Comparison of ENCODE assay signal across 8 cellular contexts in genomic region chr19:21328885-21329605, GRCh38. TPM values are rescaled to one million over a fixed set of nuclear protein-coding genes. Genes with fewer than 3 reads are reported as not detected.
A peak's percentile ranks its signal among the peaks of the same experiment; 100 is the strongest.
DNase-seq lines count a peak whose midpoint lies in the region; ATAC-seq and TF ChIP-seq lines count a peak whose summit lies in the region.

ZNF708 (minus strand) TSS chr19:21329410; CDS start chr19:21329212, 198 bp downstream.

- no peak for TF ChIP-seq CTCF in activated B cell treated with CpG ODN at 0.5 μM for 24 hours (IDR thresholded peaks at IDR 0.05)

- DNase-seq in ACHN (peak; percentile 89), NCI-H2227 treated with DMSO at 0.1 percent for 48 hours (lab: John Stamatoyannopoulos, UW) (peak; percentile 78), activated B cell treated with CpG ODN at 0.5 μM for 24 hours (peak; percentile 55), caudate nucleus (lab: John Stamatoyannopoulos, UW) (peak; percentile 47 to 97 (median 88)), iris pigment epithelial cell (ENCODE audit: low read depth) (peak; percentile 88)
- peak; percentile 67 for DNase-seq in stimulated activated CD4-positive, alpha-beta T cell treated with anti-CD3 and anti-CD28 coated beads, Interleukin-12 subunit alpha, Interleukin-12 subunit beta, amount 100 ng/mL, for 4 hours

- POLR2A ChIA-PET in activated B cell treated with CpG ODN at 0.5 μM for 24 hours (lab: Charles Lee): interaction anchor here (0.6 to 3.1 kb wide), 30 partner anchors 10 to 1661 kb away, joined by 3 to 32 read pairs (median 5); partner anchors contain the start of genes ZNF100, ZNF101, ZNF429 and ZNF43

- peaks cover 39% of the 10 kb centered on the region for H3K4me1 Mint-ChIP-seq in activated B cell treated with CpG ODN at 0.5 μM for 24 hours

- intact Hi-C loops in activated B cell treated with CpG ODN at 0.5 μM for 24 hours (cut with micrococcal nuclease): loop anchor here (1.0 to 10.0 kb wide), 9 partner anchors 14 to 554 kb away; partner anchors contain the start of genes ZNF100, ZNF429, ZNF43 and ZNF430

- H3K36me3 Mint-ChIP-seq in activated B cell treated with CpG ODN at 0.5 μM for 24 hours (ENCODE audit: low read depth): peaks cover 39% of the 10 kb centered on the region

- ATAC-seq in GM18873 (IDR thresholded peaks at IDR 0.05; ENCODE audit: low FRiP score, unreplicated experiment) (peak; percentile 99), HG03139 (IDR thresholded peaks at IDR 0.05; ENCODE audit: unreplicated experiment) (peak; percentile 99), activated B cell treated with CpG ODN at 0.5 μM for 24 hours (ENCODE audit: low read depth) (peak; percentile 99)

- H3K9me3 Mint-ChIP-seq in activated B cell treated with CpG ODN at 0.5 μM for 24 hours: peaks cover 6% of the 10 kb centered on the region

- in situ Hi-C loops in ACHN (cut with HindIII; ENCODE audit: low pct_ligation_motif_present, low pct_unique_long_range_greater_than_20kb, low sequenced_read_pairs): no loop called here

- H3K4me3 Mint-ChIP-seq in activated B cell treated with CpG ODN at 0.5 μM for 24 hours: peak within 1 kb of the TSS; percentile 99

- H3K27ac ChIP-seq in caudate nucleus (ENCODE audit: low read depth, low read length): peak within 1 kb of the TSS; percentile 97

- H3K27ac Mint-ChIP-seq in activated B cell treated with CpG ODN at 0.5 μM for 24 hours: peak within 1 kb of the TSS; percentile 99

- CTCF ChIA-PET in activated B cell treated with CpG ODN at 0.5 μM for 24 hours (lab: Charles Lee): interaction anchor here (1.3 kb wide), 1 partner anchor 176 kb away, joined by 3 read pairs; the partner anchor contains the start of gene ZNF429

- no peaks in the 10 kb centered on the region for H3K27me3 Mint-ChIP-seq in activated B cell treated with CpG ODN at 0.5 μM for 24 hours

RNA-seq across cellular contexts. Expression of gene ZNF708, which starts in this region (rescaled TPM):
- 24.3 and 30.6 TPM in 2 replicates for total RNA-seq in activated B cell treated with CpG ODN at 0.5 μM for 24 hours

Comparison
In these comparisons a context has a peak if more than half of its experiments do, and no peak if none do; other contexts are left out.
1. Peak in every context shown above with its lines: DNase-seq, ATAC-seq and H3K27ac ChIP-seq.